Comparison of ENCODE assay signal across 8 cellular contexts in genomic region chr19:19064811-19065745, GRCh38. TPM values are rescaled to one million over a fixed set of nuclear protein-coding genes. Genes with fewer than 3 reads are reported as not detected.
A peak's percentile ranks its signal among the peaks of the same experiment; 100 is the strongest.
DNase-seq lines count a peak whose midpoint lies in the region; ATAC-seq and FAIRE-seq lines count a peak whose summit lies in the region.

No MANE protein-coding gene starts in this region.

- no peak for FAIRE-seq in HTR-8/SVneo (lab: Jason Lieb, UNC)

- peaks cover 29 to 41% of the 10 kb centered on the region in 2 donors for H3K4me1 Mint-ChIP-seq in effector memory CD8-positive, alpha-beta T cell (ENCODE audit: low read depth in 2 of 2)
- peaks cover 30 to 34% of the 10 kb centered on the region in 2 donors for H3K4me1 Mint-ChIP-seq in natural killer cell treated with Interleukin-12 subunit alpha and Interleukin-12 subunit beta and Interleukin-15 and Interleukin-18, amount 100 ng/mL, for 72 hours (ENCODE audit: low read depth in 2 of 2)

- peaks cover 19% of the 10 kb centered on the region for H3K36me3 Mint-ChIP-seq in effector memory CD8-positive, alpha-beta T cell (ENCODE audit: insufficient read depth)
- no peaks in the 10 kb centered on the region for H3K36me3 Mint-ChIP-seq in natural killer cell treated with Interleukin-12 subunit alpha and Interleukin-12 subunit beta and Interleukin-15 and Interleukin-18, amount 100 ng/mL, for 72 hours

- no peak for ATAC-seq in effector memory CD8-positive, alpha-beta T cell (replicated peaks)
- ATAC-seq in natural killer cell treated with Interleukin-12 subunit alpha and Interleukin-12 subunit beta and Interleukin-15 and Interleukin-18, amount 100 ng/mL, for 72 hours = no peak
- ATAC-seq in GM18498 (IDR thresholded peaks at IDR 0.05; ENCODE audit: unreplicated experiment) = no peak

- H3K9me3 Mint-ChIP-seq in effector memory CD8-positive, alpha-beta T cell = no peaks in the 10 kb centered on the region
- H3K9me3 Mint-ChIP-seq in natural killer cell treated with Interleukin-12 subunit alpha and Interleukin-12 subunit beta and Interleukin-15 and Interleukin-18, amount 100 ng/mL, for 72 hours = no peaks in the 10 kb centered on the region

- DNase-seq in activated naive CD4-positive, alpha-beta T cell treated with Interleukin-2 at 50 U/mL for 16 hours = peak; percentile 33
- no peak for DNase-seq in activated naive CD4-positive, alpha-beta T cell (lab: John Stamatoyannopoulos, UW)
- DNase-seq in UCSD-AML1 (lab: John Stamatoyannopoulos, UW; ENCODE audit: unreplicated experiment) (peak; percentile 33), NCI-H2196 treated with DMSO at 0.1 percent for 48 hours (lab: John Stamatoyannopoulos, UW; ENCODE audit: unreplicated experiment) (no peak), HTR-8/SVneo (ENCODE audit: insufficient read length, low spot score) (no peak)
- DNase-seq in effector memory CD8-positive, alpha-beta T cell = peak in 1 of 3 experiments; percentile 20
- no peak for DNase-seq in natural killer cell treated with Interleukin-12 subunit alpha and Interleukin-12 subunit beta and Interleukin-15 and Interleukin-18, amount 100 ng/mL, for 72 hours (ENCODE audit: low spot score)

- H3K4me3 Mint-ChIP-seq in effector memory CD8-positive, alpha-beta T cell = peak overlapping the region; percentile 89 to 92
- peak overlapping the region; percentile 83 for H3K4me3 Mint-ChIP-seq in natural killer cell treated with Interleukin-12 subunit alpha and Interleukin-12 subunit beta and Interleukin-15 and Interleukin-18, amount 100 ng/mL, for 72 hours

- H3K27ac Mint-ChIP-seq in effector memory CD8-positive, alpha-beta T cell = peak overlapping the region; percentile 81 to 89
- peak overlapping the region; percentile 60 to 93 for H3K27ac Mint-ChIP-seq in natural killer cell treated with Interleukin-12 subunit alpha and Interleukin-12 subunit beta and Interleukin-15 and Interleukin-18, amount 100 ng/mL, for 72 hours

- H3K27me3 Mint-ChIP-seq in effector memory CD8-positive, alpha-beta T cell = no peaks in the 10 kb centered on the region
- no peaks in the 10 kb centered on the region for H3K27me3 Mint-ChIP-seq in natural killer cell treated with Interleukin-12 subunit alpha and Interleukin-12 subunit beta and Interleukin-15 and Interleukin-18, amount 100 ng/mL, for 72 hours

RNA-seq across cellular contexts. Expression of gene SLC25A42, which starts 1.3 kb away (rescaled TPM):
- 10 to 100 TPM; 18.3 to 22.8 TPM for total RNA-seq in natural killer cell treated with Interleukin-12 subunit alpha and Interleukin-12 subunit beta and Interleukin-15 and Interleukin-18, amount 100 ng/mL, for 72 hours

RNA-seq across cellular contexts. Expression of gene ARMC6, which starts 31.7 kb away (rescaled TPM):
- total RNA-seq in natural killer cell treated with Interleukin-12 subunit alpha and Interleukin-12 subunit beta and Interleukin-15 and Interleukin-18, amount 100 ng/mL, for 72 hours = 10 to 100 TPM; 22.3 to 43.9 TPM

RNA-seq across cellular contexts. Expression of gene SUGP2, which starts 31.8 kb away (rescaled TPM):
- total RNA-seq in natural killer cell treated with Interleukin-12 subunit alpha and Interleukin-12 subunit beta and Interleukin-15 and Interleukin-18, amount 100 ng/mL, for 72 hours = 100 to 1,000 TPM; 102 to 196 TPM

Comparison
In these comparisons a context has a peak if more than half of its experiments do, and no peak if none do; other contexts are left out.
1. DNase-seq: peak in activated naive CD4-positive, alpha-beta T cell treated with Interleukin-2 at 50 U/mL for 16 hours (single experiment) and UCSD-AML1 (single experiment); none in activated naive CD4-positive, alpha-beta T cell (0 of 4), natural killer cell treated with Interleukin-12 subunit alpha and Interleukin-12 subunit beta and Interleukin-15 and Interleukin-18, amount 100 ng/mL, for 72 hours (single experiment), NCI-H2196 treated with DMSO at 0.1 percent for 48 hours (single experiment) and HTR-8/SVneo (single experiment).